ENCODE assay signal across 15 cellular contexts in the genomic region with DNA sequence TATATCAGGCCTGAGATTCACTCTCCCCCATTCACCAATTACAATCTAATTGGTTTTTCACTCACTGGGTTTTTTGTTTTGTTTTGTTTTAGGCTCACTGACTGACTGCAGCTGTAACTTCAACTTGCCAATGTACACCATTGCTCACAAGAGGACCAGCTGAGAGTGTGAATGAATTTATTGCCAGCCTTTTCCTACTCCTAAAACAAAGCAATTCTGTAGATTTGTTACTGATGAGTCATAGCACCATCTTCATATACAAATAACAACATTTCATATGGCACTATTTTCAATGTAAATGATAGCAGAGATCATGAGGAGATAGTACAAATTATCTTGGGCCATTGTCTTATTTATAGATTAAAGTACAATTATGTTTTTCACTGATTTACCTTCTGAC.
DNase-seq lines count a peak whose midpoint lies in the region; ATAC-seq, FAIRE-seq and TF ChIP-seq lines count a peak whose summit lies in the region.
"Had no signal": no experiment of that assay in that cellular context is flagged by ENCODE, and none has a peak within 500 bp of the region (broad histone marks: within the 10 kb centered on the region; RNA-seq: fewer than 3 reads in every experiment).

No MANE protein-coding gene starts in this region.

- H3K36me3 ChIP-seq in astrocyte (ENCODE audit: insufficient read depth, low read length) (no peaks in the 10 kb centered on the region), left ventricle myocardium inferior (no peaks in the 10 kb centered on the region), sigmoid colon (no peaks in the 10 kb centered on the region)
- H3K36me3 ChIP-seq in effector memory CD4-positive, alpha-beta T cell (ENCODE audit: control insufficient read depth, insufficient read depth, low read length), result no peaks in the 10 kb centered on the region

- H3K9me3 Mint-ChIP-seq in HFFc6 (no peaks in the 10 kb centered on the region), astrocyte (ENCODE audit: unreplicated experiment) (no peaks in the 10 kb centered on the region)

- FAIRE-seq in astrocyte (lab: Jason Lieb, UNC), result peak; percentile 13

- no peak for TF ChIP-seq EP300 in sigmoid colon (IDR thresholded peaks at IDR 0.05)

- H3K27me3 Mint-ChIP-seq in HFFc6 (ENCODE audit: insufficient read depth) (no peaks in the 10 kb centered on the region), astrocyte (ENCODE audit: low read depth, unreplicated experiment) (no peaks in the 10 kb centered on the region)

- H2AFZ ChIP-seq in astrocyte (ENCODE audit: low read depth, low read length), result no peak overlapping the region

- DNase-seq in Ammon's horn (ENCODE audit: low spot score), result peak; percentile 21
- DNase-seq in HFFc6, result no peak
- no peak for DNase-seq in astrocyte (ENCODE audit: low read depth)
- DNase-seq in lung microvascular endothelial cell (ENCODE audit: low read depth in 2 of 2), result peak; percentile 4 to 37
- DNase-seq in left ventricle myocardium inferior, result no peak
- DNase-seq in sigmoid colon, result no peak
- no peak for DNase-seq in sciatic nerve (ENCODE audit: low spot score)
- DNase-seq in effector memory CD4-positive, alpha-beta T cell, result no peak
- DNase-seq: Caco-2, DMS153, NCI-H1105, NCI-H1694, NCI-H774, PC-3 had no signal

- ATAC-seq in sciatic nerve, result no peak
- ATAC-seq: PC-3 had no signal

- H3K27ac ChIP-seq in astrocyte (ENCODE audit: low read depth, low read length) (no peak overlapping the region), left ventricle myocardium inferior (replicated peaks) (no peak overlapping the region), sigmoid colon (no peak overlapping the region)
- H3K27ac ChIP-seq in effector memory CD4-positive, alpha-beta T cell (ENCODE audit: insufficient read depth, low read length, poor library complexity, severe bottlenecking), result no peak overlapping the region
- H3K27ac ChIP-seq: RWPE1 had no signal

- no peak for TF ChIP-seq POLR2A in sigmoid colon (IDR thresholded peaks at IDR 0.05)

- H3K27me3 ChIP-seq in astrocyte (ENCODE audit: insufficient read depth, low read length) (no peaks in the 10 kb centered on the region), left ventricle myocardium inferior (ENCODE audit: low read depth) (peaks cover 6% of the 10 kb centered on the region), sigmoid colon (no peaks in the 10 kb centered on the region)
- H3K27me3 ChIP-seq in effector memory CD4-positive, alpha-beta T cell (replicated peaks; ENCODE audit: control insufficient read depth, insufficient read depth, low read length, poor library complexity, severe bottlenecking), result no peaks in the 10 kb centered on the region

- H3K4me3 Mint-ChIP-seq in HFFc6 (no peak overlapping the region), astrocyte (ENCODE audit: unreplicated experiment) (no peak overlapping the region)

- H3K9me3 ChIP-seq in astrocyte (ENCODE audit: insufficient read depth, low read depth, low read length) (no peaks in the 10 kb centered on the region), left ventricle myocardium inferior (replicated peaks) (no peaks in the 10 kb centered on the region), sigmoid colon (no peaks in the 10 kb centered on the region)
- no peaks in the 10 kb centered on the region for H3K9me3 ChIP-seq in effector memory CD4-positive, alpha-beta T cell (ENCODE audit: control insufficient read depth, low read length)
- H3K9me3 ChIP-seq: Caco-2 had no signal

- no peak overlapping the region for H3K9ac ChIP-seq in astrocyte (ENCODE audit: low read length)

- no peak overlapping the region for H3K4me3 ChIP-seq in astrocyte (ENCODE audit: insufficient read depth, low read depth, low read length)
- H3K4me3 ChIP-seq in left ventricle myocardium inferior, result no peak overlapping the region
- H3K4me3 ChIP-seq in sigmoid colon, result no peak overlapping the region
- no peak overlapping the region for H3K4me3 ChIP-seq in effector memory CD4-positive, alpha-beta T cell (ENCODE audit: insufficient read depth, low read depth, low read length, poor library complexity, severe bottlenecking)

- intact Hi-C loops in left ventricle myocardium inferior (cut with micrococcal nuclease), result no loop called here
- intact Hi-C loops in sigmoid colon (cut with DNase I), result no loop called here
- intact Hi-C loops in sciatic nerve (cut with DNase I), result loop anchor here (5.0 kb wide), 1 partner anchor 935 kb away; no protein-coding TSS in a partner anchor

- H3K4me1 ChIP-seq in astrocyte (ENCODE audit: insufficient read depth, low read length) (peaks cover 11% of the 10 kb centered on the region), left ventricle myocardium inferior (no peaks in the 10 kb centered on the region), sigmoid colon (no peaks in the 10 kb centered on the region)
- no peaks in the 10 kb centered on the region for H3K4me1 ChIP-seq in effector memory CD4-positive, alpha-beta T cell (ENCODE audit: control insufficient read depth, insufficient read depth, low read length, poor library complexity, severe bottlenecking)

- TF ChIP-seq CTCF in HFFc6 (IDR thresholded peaks at IDR 0.05), result no peak
- TF ChIP-seq CTCF in astrocyte (IDR thresholded peaks at IDR 0.05; ENCODE audit: insufficient read depth, low read depth, low read length), result no peak
- no peak for TF ChIP-seq CTCF in left ventricle myocardium inferior (IDR thresholded peaks at IDR 0.05; ENCODE audit: borderline replicate concordance)
- TF ChIP-seq CTCF in sigmoid colon (IDR thresholded peaks at IDR 0.05), result no peak

- no peaks in the 10 kb centered on the region for H4K20me1 ChIP-seq in astrocyte (ENCODE audit: insufficient read depth, low read length)

- no peaks in the 10 kb centered on the region for H3K79me2 ChIP-seq in astrocyte (ENCODE audit: insufficient read depth, low read length)

- H3K36me3 Mint-ChIP-seq in HFFc6 (ENCODE audit: low read depth) (peaks cover 30% of the 10 kb centered on the region), astrocyte (ENCODE audit: low read depth, unreplicated experiment) (no peaks in the 10 kb centered on the region)

- H3K27ac Mint-ChIP-seq in HFFc6 (peak overlapping the region; percentile 56; the same call in 1 of the 2 replicates), astrocyte (ENCODE audit: unreplicated experiment) (peak overlapping the region; percentile 67)

- peaks cover 63% of the 10 kb centered on the region for H3K4me1 Mint-ChIP-seq in HFFc6 (ENCODE audit: low read depth)
- peaks cover 41% of the 10 kb centered on the region for H3K4me1 Mint-ChIP-seq in astrocyte (ENCODE audit: low read depth, unreplicated experiment)

- H3K4me2 ChIP-seq in astrocyte (ENCODE audit: low read length), result no peak overlapping the region

Comparison
In these comparisons a context has a peak if more than half of its experiments do, and no peak if none do; other contexts are left out.
1. DNase-seq: peak in Ammon's horn (single experiment) and lung microvascular endothelial cell (2 of 2); none in HFFc6 (single experiment), astrocyte (single experiment), left ventricle myocardium inferior (single experiment), sigmoid colon (single experiment), sciatic nerve (single experiment) and effector memory CD4-positive, alpha-beta T cell (0 of 3).